8 cellular contexts compared by ENCODE assay signal in the genomic region with DNA sequence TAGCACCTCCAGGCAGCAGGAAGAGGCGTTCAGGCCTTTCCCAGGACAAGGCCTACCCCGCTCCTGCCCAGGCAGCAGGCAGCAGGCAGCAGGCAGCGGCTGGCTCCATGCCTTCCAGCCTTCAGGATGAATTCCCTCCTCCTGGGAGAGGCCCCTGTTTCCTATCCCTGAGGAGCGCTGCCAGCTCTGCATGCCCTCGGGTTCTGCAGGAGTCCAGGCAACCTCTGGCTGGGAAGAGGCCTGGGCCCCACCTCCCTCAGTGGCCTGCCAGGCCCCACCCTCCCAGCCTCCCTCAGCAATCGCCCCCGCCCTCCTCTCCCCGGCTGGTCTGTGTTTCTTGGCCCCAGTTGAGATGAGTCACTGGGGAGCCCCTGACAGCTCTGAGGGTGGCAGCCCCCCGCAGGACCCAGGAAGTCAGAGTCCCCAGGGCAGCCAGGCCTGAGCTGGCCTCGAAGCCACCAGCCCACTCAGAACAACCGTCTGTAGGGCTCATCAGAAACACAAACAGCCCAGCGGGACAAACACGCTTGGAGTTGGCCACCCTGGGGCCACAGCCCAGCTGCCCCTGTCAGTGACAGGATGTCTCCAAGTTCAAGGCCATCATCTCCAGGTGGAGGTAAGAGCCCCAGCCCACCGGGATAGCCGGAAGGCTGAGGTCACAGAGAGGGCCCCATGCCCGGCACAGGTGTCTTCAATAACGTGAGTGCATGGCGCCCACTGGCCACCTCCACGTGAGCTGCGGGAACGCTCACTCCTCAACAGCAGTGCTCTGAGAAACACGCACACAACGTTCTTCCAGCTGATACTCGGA. TPM values are rescaled to one million over a fixed set of nuclear protein-coding genes. Genes with fewer than 3 reads are reported as not detected.
DNase-seq lines count a peak whose midpoint lies in the region; ATAC-seq and TF ChIP-seq lines count a peak whose summit lies in the region.

No MANE protein-coding gene starts in this region.

- H3K9me3 ChIP-seq in PC-3 (ENCODE audit: low read length) = no peaks in the 10 kb centered on the region
- H3K9me3 ChIP-seq in psoas muscle = no peaks in the 10 kb centered on the region
- H3K9me3 ChIP-seq in CD4-positive, alpha-beta memory T cell (ENCODE audit: control insufficient read depth in 1 of 2, low read length in 2 of 2) = no peaks in the 10 kb centered on the region

- DNase-seq in GM06990 (ENCODE audit: extremely low read depth, insufficient read length) = peak; percentile 58
- peak; percentile 27 for DNase-seq in PC-3
- DNase-seq in foreskin fibroblast = peak; percentile 87 to 96
- DNase-seq in psoas muscle = peak; percentile 80 to 86
- DNase-seq in endothelial cell (ENCODE audit: low spot score) = no peak
- DNase-seq in NCI-H1105 (lab: John Stamatoyannopoulos, UW) = no peak
- DNase-seq in CD4-positive, alpha-beta memory T cell = no peak

- BruUV-seq in PC-3 (replicated peaks; lab: Mats Ljungman, UMichigan) = no TSS peak

- no peak overlapping the region for H3K4me3 Mint-ChIP-seq in endothelial cell (ENCODE audit: unreplicated experiment)
- H3K4me3 Mint-ChIP-seq in CD4-positive, alpha-beta memory T cell = no peak overlapping the region

- H3K9me2 ChIP-seq in PC-3 (replicated peaks; ENCODE audit: low read length) = no peaks in the 10 kb centered on the region

- no peak overlapping the region for H3K27ac Mint-ChIP-seq in endothelial cell (ENCODE audit: unreplicated experiment)
- H3K27ac Mint-ChIP-seq in CD4-positive, alpha-beta memory T cell = no peak overlapping the region

- peak; percentile 77 for ATAC-seq in PC-3
- ATAC-seq in psoas muscle = peak; percentile 31 to 58 (median 42)
- ATAC-seq in HG02840 (IDR thresholded peaks at IDR 0.05; ENCODE audit: low FRiP score, unreplicated experiment) = no peak

- H3K4me1 ChIP-seq in PC-3 (ENCODE audit: insufficient read depth, low read length) = peaks cover 4% of the 10 kb centered on the region; the same call in 1 of the 2 replicates
- peaks cover 61% of the 10 kb centered on the region for H3K4me1 ChIP-seq in psoas muscle
- no peaks in the 10 kb centered on the region for H3K4me1 ChIP-seq in CD4-positive, alpha-beta memory T cell (ENCODE audit: insufficient read depth, low read length)

- no peak overlapping the region for H3K9ac ChIP-seq in PC-3 (ENCODE audit: low read length)

- WGBS in psoas muscle, 3 donors = 23 to 37% (median 24%) methylated on average over 22 to 24 of the region's 24 CpGs

- no peak for TF ChIP-seq CTCF in GM06990 (IDR thresholded peaks at IDR 0.05; ENCODE audit: insufficient read depth, low read length, poor library complexity, severe bottlenecking)
- TF ChIP-seq CTCF in PC-3 (conservative IDR thresholded peaks at IDR 0.05; ENCODE audit: low read depth, low read length) = no peak
- TF ChIP-seq CTCF in foreskin fibroblast (IDR thresholded peaks at IDR 0.05; ENCODE audit: low read depth, low read length) = no peak
- no peak for TF ChIP-seq CTCF in psoas muscle (IDR thresholded peaks at IDR 0.05)
- no peak for TF ChIP-seq CTCF in endothelial cell (IDR thresholded peaks at IDR 0.05; ENCODE audit: unreplicated experiment)

- H3K27me3 Mint-ChIP-seq in endothelial cell (ENCODE audit: unreplicated experiment) = peaks cover 3% of the 10 kb centered on the region
- no peaks in the 10 kb centered on the region for H3K27me3 Mint-ChIP-seq in CD4-positive, alpha-beta memory T cell

- peaks cover 2% of the 10 kb centered on the region for H3K36me3 Mint-ChIP-seq in endothelial cell (ENCODE audit: low read depth, unreplicated experiment)
- H3K36me3 Mint-ChIP-seq in CD4-positive, alpha-beta memory T cell = no peaks in the 10 kb centered on the region

- H3K4me3 ChIP-seq in GM06990 (replicated peaks; ENCODE audit: low read depth, low read length) (peak overlapping the region; percentile 56), PC-3 (ENCODE audit: low read length) (no peak overlapping the region), foreskin fibroblast (ENCODE audit: low read depth in 1 of 2, low read length in 2 of 2) (no peak overlapping the region), psoas muscle (no peak overlapping the region)
- no peak overlapping the region for H3K4me3 ChIP-seq in CD4-positive, alpha-beta memory T cell (ENCODE audit: low read length in 2 of 2)

- no peaks in the 10 kb centered on the region for H3K9me3 Mint-ChIP-seq in endothelial cell (ENCODE audit: unreplicated experiment)
- H3K9me3 Mint-ChIP-seq in CD4-positive, alpha-beta memory T cell = no peaks in the 10 kb centered on the region

- CTCF ChIA-PET in PC-3 (lab: Charles Lee) = no interaction called here
- CTCF ChIA-PET in CD4-positive, alpha-beta memory T cell (lab: Charles Lee; ENCODE audit: partially characterized antibody) = no interaction called here

- H3K27ac ChIP-seq in PC-3 (ENCODE audit: low read length) (no peak overlapping the region), psoas muscle (peak overlapping the region; percentile 97)
- H3K27ac ChIP-seq in CD4-positive, alpha-beta memory T cell (ENCODE audit: low read depth, low read length) = no peak overlapping the region

- H2AFZ ChIP-seq in PC-3 (ENCODE audit: low read length) = no peak overlapping the region

- no peaks in the 10 kb centered on the region for H3K27me3 ChIP-seq in GM06990 (replicated peaks; ENCODE audit: control insufficient read depth, insufficient read depth, low read length)
- no peaks in the 10 kb centered on the region for H3K27me3 ChIP-seq in PC-3 (ENCODE audit: low read length)
- H3K27me3 ChIP-seq in psoas muscle (ENCODE audit: insufficient read depth in 3 of 3, low read length in 2 of 3) = no peaks in the 10 kb centered on the region
- H3K27me3 ChIP-seq in CD4-positive, alpha-beta memory T cell (ENCODE audit: insufficient read depth, low read length) = no peaks in the 10 kb centered on the region

- H3K4me2 ChIP-seq in PC-3 (ENCODE audit: low read length) = no peak overlapping the region

- intact Hi-C loops in PC-3 (cut with micrococcal nuclease) = no loop called here
- intact Hi-C loops in psoas muscle (cut with DNase I) = loop anchor here in 1 of 2 donors (2.0 kb wide), 1 partner anchor 25 kb away; no protein-coding TSS in a partner anchor
- intact Hi-C loops in CD4-positive, alpha-beta memory T cell (cut with micrococcal nuclease) = no loop called here

- H3K36me3 ChIP-seq in GM06990 (ENCODE audit: control insufficient read depth, insufficient read depth, low read length) (no peaks in the 10 kb centered on the region), PC-3 (ENCODE audit: low read depth, low read length) (no peaks in the 10 kb centered on the region), psoas muscle (ENCODE audit: insufficient read depth in 1 of 2, low read depth in 1 of 2) (no peaks in the 10 kb centered on the region)
- no peaks in the 10 kb centered on the region for H3K36me3 ChIP-seq in CD4-positive, alpha-beta memory T cell (ENCODE audit: insufficient read depth, low read length)

- no peaks in the 10 kb centered on the region for H3F3A ChIP-seq in PC-3 (ENCODE audit: low read length, unreplicated experiment)

- no peaks in the 10 kb centered on the region for H4K20me1 ChIP-seq in PC-3 (ENCODE audit: low read length)

- POLR2A ChIA-PET in PC-3 (lab: Charles Lee; ENCODE audit: unreplicated experiment) = interaction anchor here (0.5 kb wide), 1 partner anchor 14 kb away, joined by 16 read pairs; no protein-coding TSS in a partner anchor
- POLR2A ChIA-PET in CD4-positive, alpha-beta memory T cell (lab: Charles Lee; ENCODE audit: partially characterized antibody) = no interaction called here

- no peaks in the 10 kb centered on the region for H3K79me2 ChIP-seq in PC-3 (ENCODE audit: low read length)

- peaks cover 21% of the 10 kb centered on the region for H3K4me1 Mint-ChIP-seq in endothelial cell (ENCODE audit: unreplicated experiment)
- H3K4me1 Mint-ChIP-seq in CD4-positive, alpha-beta memory T cell = no peaks in the 10 kb centered on the region

RNA-seq across cellular contexts. Expression of gene CIBAR2, which starts 39.5 kb away (rescaled TPM):
- total RNA-seq in PC-3 (2014; rRNA removed) (not detected in 2 replicates), psoas muscle (under 1 TPM in 1 of 4 donors, not detected in 3; 0.36 TPM), endothelial cell (ENCODE audit: unreplicated experiment) (not detected)
- polyA plus RNA-seq in psoas muscle = not detected
- not detected for total RNA-seq in CD4-positive, alpha-beta memory T cell
- polyA plus RNA-seq in CD4-positive, alpha-beta memory T cell = not detected

Comparison
In these comparisons a context has a peak if more than half of its experiments do, and no peak if none do; other contexts are left out.
1. DNase-seq: peak in GM06990 (single experiment), PC-3 (single experiment), foreskin fibroblast (2 of 2) and psoas muscle (2 of 2); none in endothelial cell (single experiment), NCI-H1105 (single experiment) and CD4-positive, alpha-beta memory T cell (0 of 5).